1 cellular context compared by ENCODE assay signal in genomic region chr10:23198610-23198939, GRCh38.
TF ChIP-seq lines count a peak whose summit lies in the region.

No MANE protein-coding gene starts in this region.

TF ChIP-seq in HepG2, 621 proteins besides CTCF, POLR2A, EP300 and RAD21 (continued from another document):
- TF ChIP-seq HNF1A (IDR thresholded peaks at IDR 0.05; ENCODE audit: low read depth) (no peak), HNF1A (CRISPR knock-in tag; IDR thresholded peaks at IDR 0.05; ENCODE audit: borderline replicate concordance) (no peak), POGK (CRISPR knock-in tag; conservative IDR thresholded peaks at IDR 0.05) (no peak), RARA (CRISPR knock-in tag; IDR thresholded peaks at IDR 0.05) (no peak), KLF16 (CRISPR knock-in tag; IDR thresholded peaks at IDR 0.05) (no peak), TBX3 (IDR thresholded peaks at IDR 0.05; ENCODE audit: borderline replicate concordance) (no peak), PRDM15 (CRISPR knock-in tag; IDR thresholded peaks at IDR 0.05) (no peak), RNF219 (CRISPR knock-in tag; IDR thresholded peaks at IDR 0.05) (no peak), BCL6 (CRISPR knock-in tag; IDR thresholded peaks at IDR 0.05) (no peak), ZNF629 (CRISPR knock-in tag; conservative IDR thresholded peaks at IDR 0.05) (no peak), HMG20A (CRISPR knock-in tag; IDR thresholded peaks at IDR 0.05; ENCODE audit: borderline replicate concordance) (no peak), GZF1 (CRISPR knock-in tag; IDR thresholded peaks at IDR 0.05) (no peak), SP2 (CRISPR knock-in tag; IDR thresholded peaks at IDR 0.05) (no peak)
